Comparison of ENCODE assay signal across 25 cellular contexts in the genomic region with DNA sequence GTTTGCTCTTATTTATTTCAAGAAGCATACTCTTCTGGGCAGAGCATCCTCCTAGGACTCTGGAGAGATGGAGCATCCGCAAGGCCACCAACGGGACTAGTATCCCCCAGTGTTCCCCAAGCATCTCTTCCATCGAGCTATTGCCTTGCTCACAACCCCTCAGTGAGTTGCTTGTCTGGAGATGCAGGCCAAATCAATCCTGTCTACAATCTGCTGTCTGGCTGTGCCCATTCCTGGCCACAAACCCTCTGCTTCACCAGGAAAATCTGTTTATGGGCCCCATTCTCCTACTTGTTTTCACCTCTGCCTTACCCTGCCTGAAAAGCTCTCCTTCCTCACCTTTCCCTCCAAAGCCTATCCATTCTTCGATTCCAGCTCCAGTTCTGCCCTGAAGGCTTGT.
DNase-seq lines count a peak whose midpoint lies in the region; ATAC-seq and TF ChIP-seq lines count a peak whose summit lies in the region.
"Had no signal": no experiment of that assay in that cellular context is flagged by ENCODE, and none has a peak within 500 bp of the region (broad histone marks: within the 10 kb centered on the region; RNA-seq: fewer than 3 reads in every experiment).

No MANE protein-coding gene starts in this region.

- TF ChIP-seq CTCF in ascending aorta (IDR thresholded peaks at IDR 0.05), result no peak
- TF ChIP-seq CTCF in esophagus muscularis mucosa (IDR thresholded peaks at IDR 0.05), result no peak
- TF ChIP-seq CTCF in nephron progenitor cell (IDR thresholded peaks at IDR 0.05), result no peak
- no peak for TF ChIP-seq CTCF in thoracic aorta (IDR thresholded peaks at IDR 0.05)

- peaks cover 33% of the 10 kb centered on the region for H3K27me3 Mint-ChIP-seq in nephron progenitor cell (ENCODE audit: low read depth, poor library complexity)

- H3K4me3 ChIP-seq in ascending aorta (no peak overlapping the region), esophagus muscularis mucosa (no peak overlapping the region), thoracic aorta (no peak overlapping the region)
- H3K4me3 ChIP-seq: GM23338, HAP-1 had no signal

- H3K4me1 Mint-ChIP-seq in nephron progenitor cell, result peaks cover 20% of the 10 kb centered on the region

- ATAC-seq in thoracic aorta (ENCODE audit: insufficient number of reproducible peaks, low FRiP score, low read depth) (no peak), GM18520 (IDR thresholded peaks at IDR 0.05; ENCODE audit: unreplicated experiment) (no peak)
- ATAC-seq: GM23338, HepG2 had no signal

- TF ChIP-seq POLR2A in esophagus muscularis mucosa (IDR thresholded peaks at IDR 0.05; ENCODE audit: low read depth), result no peak

- H3K27ac Mint-ChIP-seq in nephron progenitor cell, result peak overlapping the region; percentile 19
- H3K27ac Mint-ChIP-seq: GM23338 had no signal

- TF ChIP-seq EP300 in esophagus muscularis mucosa (IDR thresholded peaks at IDR 0.05), result no peak

- H3K4me1 ChIP-seq in ascending aorta (peaks cover 17 to 36% of the 10 kb centered on the region in 2 donors), esophagus muscularis mucosa (peaks cover 47 to 68% (median 56%) of the 10 kb centered on the region in 4 donors), thoracic aorta (ENCODE audit: control insufficient read depth in 1 of 2, low read depth in 2 of 2) (peaks cover 27 to 64% of the 10 kb centered on the region in 2 donors)
- H3K4me1 ChIP-seq: BE2C, HAP-1 had no signal

- H3K9me3 Mint-ChIP-seq in nephron progenitor cell, result no peaks in the 10 kb centered on the region
- H3K9me3 Mint-ChIP-seq: GM23338 had no signal

- no peaks in the 10 kb centered on the region for H3K36me3 Mint-ChIP-seq in nephron progenitor cell (ENCODE audit: low read depth)

- H3K27me3 ChIP-seq in ascending aorta, result no peaks in the 10 kb centered on the region
- H3K27me3 ChIP-seq in esophagus muscularis mucosa, result no peaks in the 10 kb centered on the region
- no peaks in the 10 kb centered on the region for H3K27me3 ChIP-seq in thoracic aorta (replicated peaks; ENCODE audit: insufficient read depth)

- H3K4me3 Mint-ChIP-seq in nephron progenitor cell, result no peak overlapping the region
- H3K4me3 Mint-ChIP-seq: GM23338 had no signal

- H3K27ac ChIP-seq in ascending aorta (peak overlapping the region; percentile 63 to 84), esophagus muscularis mucosa (replicated peaks in 1 of 4) (peak overlapping the region; percentile 49 to 86 (median 81)), thoracic aorta (peak overlapping the region; percentile 65 to 86)
- H3K27ac ChIP-seq: HL-60, RWPE1 had no signal

- DNase-seq in ascending aorta (ENCODE audit: low spot score in 2 of 2), result no peak
- DNase-seq in esophagus muscularis mucosa (ENCODE audit: extremely low spot score), result no peak
- no peak for DNase-seq in nephron progenitor cell
- DNase-seq in thoracic aorta (ENCODE audit: low spot score), result no peak
- no peak for DNase-seq in dermis blood vessel endothelial cell
- no peak for DNase-seq in NCI-H748 (lab: John Stamatoyannopoulos, UW; ENCODE audit: unreplicated experiment)
- DNase-seq: BE2C; COR-L47; DMS 273 treated with DMSO at 0.1 percent for 48 hours; DND-41; KBM-7; NCI-H1092 treated with DMSO at 0.1 percent for 48 hours; NCI-H1436 treated with DMSO at 0.1 percent for 48 hours; NCI-H1930; NCI-H226; NCI-H510A treated with DMSO at 0.1 percent for 48 hours; NCI-H774; NK-92 treated with Interleukin-12 subunit alpha and Interleukin-12 subunit beta, amount 100 ng/mL, for 24 hours; SIG-M5 had no signal

- 89% methylated on average over 4 of the region's 4 CpGs for WGBS in esophagus muscularis mucosa

- H3K36me3 ChIP-seq in ascending aorta, result no peaks in the 10 kb centered on the region
- no peaks in the 10 kb centered on the region for H3K36me3 ChIP-seq in esophagus muscularis mucosa
- H3K36me3 ChIP-seq in thoracic aorta, result no peaks in the 10 kb centered on the region
- H3K36me3 ChIP-seq: BE2C, HAP-1 had no signal

- H3K9me3 ChIP-seq in ascending aorta (no peaks in the 10 kb centered on the region), esophagus muscularis mucosa (no peaks in the 10 kb centered on the region), thoracic aorta (no peaks in the 10 kb centered on the region)
- H3K9me3 ChIP-seq: BE2C, HAP-1 had no signal

- intact Hi-C loops in ascending aorta (cut with DNase I), result loop anchor here (2.0 to 10.0 kb wide), 3 partner anchors 215 to 475 kb away; no protein-coding TSS in a partner anchor
- intact Hi-C loops in esophagus muscularis mucosa (cut with DNase I), result loop anchor here (5.0 kb wide), 1 partner anchor 215 kb away; no protein-coding TSS in a partner anchor
